14 cellular contexts compared by ENCODE assay signal in genomic region chr22:22927888-22928665, GRCh38. TPM values are rescaled to one million over a fixed set of nuclear protein-coding genes. Genes with fewer than 3 reads are reported as not detected.
A peak's percentile ranks its signal among the peaks of the same experiment; 100 is the strongest.
DNase-seq lines count a peak whose midpoint lies in the region; ATAC-seq, FAIRE-seq and TF ChIP-seq lines count a peak whose summit lies in the region.
"Had no signal": no experiment of that assay in that cellular context is flagged by ENCODE, and none has a peak within 500 bp of the region (broad histone marks: within the 10 kb centered on the region; RNA-seq: fewer than 3 reads in every experiment).

No MANE protein-coding gene starts in this region.

- FAIRE-seq in small intestine (lab: Jason Lieb, UNC) (no peak), HTR-8/SVneo (lab: Jason Lieb, UNC) (no peak)

- peaks cover 26% of the 10 kb centered on the region for H3K79me2 ChIP-seq in DOHH2 (ENCODE audit: control insufficient read depth, low read length)

- no peaks in the 10 kb centered on the region for H3K9me2 ChIP-seq in DOHH2 (replicated peaks; ENCODE audit: control insufficient read depth, low read length)

- H3K9ac ChIP-seq in BLaER1: peak overlapping the region; percentile 87; the same call in 1 of the 2 replicates

- H3K4me3 ChIP-seq in BLaER1 (peak overlapping the region; percentile 43; the same call in 1 of the 2 replicates), DOHH2 (ENCODE audit: low read length) (peak overlapping the region; percentile 68), SJCRH30 (no peak overlapping the region), gastroesophageal sphincter (no peak overlapping the region), small intestine (ENCODE audit: low read depth in 1 of 2, low read length in 2 of 2) (no peak overlapping the region)
- H3K4me3 ChIP-seq: heart right ventricle had no signal

- H3K4me1 ChIP-seq in BLaER1: peaks cover 97% of the 10 kb centered on the region
- peaks cover 100% of the 10 kb centered on the region for H3K4me1 ChIP-seq in DOHH2 (ENCODE audit: control insufficient read depth, low read length)
- peaks cover 26% of the 10 kb centered on the region for H3K4me1 ChIP-seq in SJCRH30
- peaks cover 0 to 5% (median 0%) of the 10 kb centered on the region in 3 donors for H3K4me1 ChIP-seq in gastroesophageal sphincter
- no peaks in the 10 kb centered on the region for H3K4me1 ChIP-seq in small intestine (ENCODE audit: control insufficient read depth in 2 of 2, insufficient read depth in 1 of 2, low read depth in 1 of 2, low read length in 1 of 2)

- H3F3A ChIP-seq in DOHH2 (ENCODE audit: control insufficient read depth, insufficient read depth): peaks cover 18% of the 10 kb centered on the region

- 40% methylated on average over 1 of the region's 7 CpGs; no CpG with 5 or more reads in 1 of the 2 donors for WGBS in gastroesophageal sphincter (ENCODE audit: low coverage in 1 of 2), 2 donors
- 60 to 72% (median 71%) methylated on average over 7 of the region's 7 CpGs for WGBS in small intestine, 3 donors

- no peak for TF ChIP-seq POLR2A in gastroesophageal sphincter (IDR thresholded peaks at IDR 0.05)

- H3K27me3 ChIP-seq in BLaER1 (no peaks in the 10 kb centered on the region), DOHH2 (ENCODE audit: control insufficient read depth, low read length) (no peaks in the 10 kb centered on the region), SJCRH30 (no peaks in the 10 kb centered on the region), gastroesophageal sphincter (peaks cover 73% of the 10 kb centered on the region), small intestine (ENCODE audit: control insufficient read depth in 2 of 2, insufficient read depth in 2 of 2, low read length in 2 of 2) (no peaks in the 10 kb centered on the region)

- TF ChIP-seq CTCF in DOHH2 (IDR thresholded peaks at IDR 0.05; ENCODE audit: low read depth, low read length, poor library complexity, severe bottlenecking): no peak
- TF ChIP-seq CTCF in gastroesophageal sphincter (IDR thresholded peaks at IDR 0.05): no peak

- H3K27ac ChIP-seq in BLaER1 (peak overlapping the region; percentile 98), DOHH2 (ENCODE audit: low read depth, low read length) (peak overlapping the region; percentile 98), SJCRH30 (peak overlapping the region; percentile 33; the same call in 1 of the 2 replicates), gastroesophageal sphincter (no peak overlapping the region), small intestine (ENCODE audit: low read depth in 1 of 2, low read length in 1 of 2) (peak overlapping the region in 1 of 2 donors; percentile 46)

- no peak for TF ChIP-seq EP300 in gastroesophageal sphincter (IDR thresholded peaks at IDR 0.05)

- peak overlapping the region; percentile 88 for H3K4me2 ChIP-seq in BLaER1
- peak overlapping the region; percentile 91 for H3K4me2 ChIP-seq in DOHH2 (ENCODE audit: low read length)

- no peaks in the 10 kb centered on the region for H3K36me3 ChIP-seq in BLaER1
- H3K36me3 ChIP-seq in DOHH2 (ENCODE audit: control insufficient read depth, low read length): no peaks in the 10 kb centered on the region
- no peaks in the 10 kb centered on the region for H3K36me3 ChIP-seq in SJCRH30
- H3K36me3 ChIP-seq in gastroesophageal sphincter: no peaks in the 10 kb centered on the region
- H3K36me3 ChIP-seq in small intestine (ENCODE audit: control insufficient read depth in 2 of 2, insufficient read depth in 2 of 2, low read length in 2 of 2): no peaks in the 10 kb centered on the region
- H3K36me3 ChIP-seq: heart right ventricle had no signal

- DNase-seq in SJCRH30 (peak in 1 of 2 experiments; percentile 46), small intestine (no peak), HTR-8/SVneo (ENCODE audit: insufficient read length, low spot score) (no peak)
- DNase-seq: NCI-H187 treated with DMSO at 0.1 percent for 48 hours, NCI-H82, SHP77 treated with DMSO at 0.1 percent for 48 hours had no signal

- no peaks in the 10 kb centered on the region for H3K9me3 ChIP-seq in BLaER1
- no peaks in the 10 kb centered on the region for H3K9me3 ChIP-seq in DOHH2 (ENCODE audit: control insufficient read depth, insufficient read depth, low read length)
- H3K9me3 ChIP-seq in SJCRH30 (replicated peaks): no peaks in the 10 kb centered on the region
- no peaks in the 10 kb centered on the region for H3K9me3 ChIP-seq in gastroesophageal sphincter
- H3K9me3 ChIP-seq in small intestine (ENCODE audit: control insufficient read depth, low read depth): no peaks in the 10 kb centered on the region
- H3K9me3 ChIP-seq: heart right ventricle had no signal

- H4K20me1 ChIP-seq in BLaER1: no peaks in the 10 kb centered on the region
- no peaks in the 10 kb centered on the region for H4K20me1 ChIP-seq in DOHH2 (ENCODE audit: control insufficient read depth, insufficient read depth, low read depth, low read length)

- ATAC-seq in gastroesophageal sphincter (peak; percentile 22), HG03571 (IDR thresholded peaks at IDR 0.05; ENCODE audit: unreplicated experiment) (no peak), HG02571 (IDR thresholded peaks at IDR 0.05; ENCODE audit: unreplicated experiment) (no peak)

RNA-seq across cellular contexts. Expression of gene IGLL5, which starts 40.5 kb away (rescaled TPM):
- 0.94 and 1.0 TPM in 2 replicates for total RNA-seq in SJCRH30 (2014; rRNA removed; shearing (Covaris generic))
- total RNA-seq in gastroesophageal sphincter: 1 to 10 TPM in 1 of 4 donors, not detected in 3; 4.1 TPM
- polyA plus RNA-seq in small intestine: 100 to 1,000 TPM in 1 of 3 donors, 10 to 100 TPM in 1, 1 to 10 TPM in 1; 5.6 to 215 (median 24.6) TPM
- total RNA-seq: G401, kidney epithelial cell had no signal

Comparison
In these comparisons a context has a peak if more than half of its experiments do, and no peak if none do; other contexts are left out.
1. H3K27ac ChIP-seq: peak in BLaER1 (single experiment), DOHH2 (single experiment) and SJCRH30 (single experiment); none in gastroesophageal sphincter (0 of 4).
2. H3K4me3 ChIP-seq: peak in BLaER1 (single experiment) and DOHH2 (single experiment); none in SJCRH30 (single experiment), gastroesophageal sphincter (0 of 2) and small intestine (0 of 2).